ENCODE assay signal across 21 cellular contexts in genomic region chr12:15801770-15802393, GRCh38. TPM values are rescaled to one million over a fixed set of nuclear protein-coding genes. Genes with fewer than 3 reads are reported as not detected.
DNase-seq lines count a peak whose midpoint lies in the region; TF ChIP-seq lines count a peak whose summit lies in the region.
"Had no signal": no experiment of that assay in that cellular context is flagged by ENCODE, and none has a peak within 500 bp of the region (broad histone marks: within the 10 kb centered on the region; RNA-seq: fewer than 3 reads in every experiment).

No MANE protein-coding gene starts in this region.

- H2BK12ac ChIP-seq in H9 (ENCODE audit: insufficient read length, low read depth, low read length) = no peak overlapping the region

- no peak overlapping the region for H2AFZ ChIP-seq in H9 (ENCODE audit: low read length)

- no peaks in the 10 kb centered on the region for H3K27me3 ChIP-seq in H9 (ENCODE audit: insufficient read depth, low read length)
- H3K27me3 ChIP-seq: body of pancreas, right atrium auricular region had no signal

- no peak overlapping the region for H3K4ac ChIP-seq in H9 (ENCODE audit: low read depth, low read length)

- no peak overlapping the region for H3K18ac ChIP-seq in H9 (ENCODE audit: insufficient read length, low read depth, low read length)

- H3K27ac Mint-ChIP-seq in H9 = peak overlapping the region in 1 of 3 experiments; percentile 56; a peak in 1 of 7 replicates
- H3K27ac Mint-ChIP-seq: endodermal cell, T-helper 17 cell had no signal

- H4K8ac ChIP-seq in H9 (replicated peaks; ENCODE audit: insufficient read length, low read depth, low read length) = no peak overlapping the region

- H3K4me3 ChIP-seq in HEK293 (ENCODE audit: low read depth, low read length) = no peak overlapping the region
- H3K4me3 ChIP-seq: body of pancreas, right atrium auricular region had no signal

- H3K56ac ChIP-seq in H9 (ENCODE audit: insufficient read length, low read depth, low read length) = no peak overlapping the region

- H3K4me1 ChIP-seq in HEK293 (ENCODE audit: control insufficient read depth, insufficient read depth, low read length) (no peaks in the 10 kb centered on the region), H9 (ENCODE audit: insufficient read depth, low read length) (no peaks in the 10 kb centered on the region)
- H3K4me1 ChIP-seq: body of pancreas, right atrium auricular region had no signal

- H3K9me3 ChIP-seq in HEK293 (ENCODE audit: control insufficient read depth, insufficient read depth, low read depth, low read length) (no peaks in the 10 kb centered on the region), H9 (ENCODE audit: control insufficient read depth, low read depth, low read length) (no peaks in the 10 kb centered on the region)
- H3K9me3 ChIP-seq: body of pancreas, right atrium auricular region had no signal

- H3K14ac ChIP-seq in H9 (ENCODE audit: insufficient read depth, low read length) = no peak overlapping the region

- H4K5ac ChIP-seq in H9 (ENCODE audit: insufficient read length, low read depth, low read length) = no peak overlapping the region

- no peaks in the 10 kb centered on the region for H3K23me2 ChIP-seq in H9 (ENCODE audit: insufficient read length, low read depth, low read length, poor library complexity, severe bottlenecking)

- no peak overlapping the region for H2BK20ac ChIP-seq in H9 (ENCODE audit: low read depth, low read length, poor library complexity, severe bottlenecking)

- H3K4me2 ChIP-seq in H9 (ENCODE audit: insufficient read depth, insufficient read length, low read length) = no peak overlapping the region

- DNase-seq in NCI-H226 (peak; percentile 11), epithelial cell of prostate (ENCODE audit: low read depth, low spot score) (peak; percentile 84), renal cortical epithelial cell (ENCODE audit: low read depth) (peak; percentile 74), SHP77 treated with DMSO at 0.1 percent for 48 hours (lab: John Stamatoyannopoulos, UW) (no peak), HCEC 1CT (no peak), H9 (no peak), C1 segment of cervical spinal cord (lab: John Stamatoyannopoulos, UW) (no peak)
- DNase-seq: activated CD4-positive, alpha-beta T cell treated with anti-CD3 and anti-CD28 coated beads, Interleukin-2, amount 50 U/mL, for 4 hours; activated effector memory CD4-positive, alpha-beta T cell treated with Interleukin-2 at 50 U/mL for 16 hours; body of pancreas; endodermal cell; NCI-H1694 treated with DMSO at 0.1 percent for 48 hours; NCI-H2227 treated with DMSO at 0.1 percent for 48 hours; NCI-H82; OCI-M1; stimulated activated CD4-positive, alpha-beta T cell treated with anti-CD3 and anti-CD28 coated beads, Interleukin-15, amount 100 ng/mL, for 24 hours; T-helper 17 cell; WERI-Rb-1 had no signal

- H3K4me1 Mint-ChIP-seq in H9 = peaks cover 3 to 9% of the 10 kb centered on the region in 2 experiments; a peak in 3 of 4 replicates
- H3K4me1 Mint-ChIP-seq: T-helper 17 cell had no signal

- H3K4me3 Mint-ChIP-seq in H9 = no peak overlapping the region
- H3K4me3 Mint-ChIP-seq: endodermal cell, T-helper 17 cell had no signal

- no peak overlapping the region for H2BK15ac ChIP-seq in H9 (ENCODE audit: low read depth, low read length)

- POLR2A ChIA-PET in HEK293 (lab: Yijun Ruan, JAX) = no interaction called here

- CTCF ChIA-PET in HEK293 (lab: Yijun Ruan, JAX) = interaction anchor here (0.7 kb wide), 1 partner anchor 164 kb away, joined by 3 read pairs; no protein-coding TSS in a partner anchor

- H2BK120ac ChIP-seq in H9 (ENCODE audit: low read depth, low read length, poor library complexity, severe bottlenecking) = no peak overlapping the region

- H4K20me1 ChIP-seq in H9 (ENCODE audit: control insufficient read depth, insufficient read depth, insufficient read length) = no peaks in the 10 kb centered on the region

- no peak overlapping the region for H4K91ac ChIP-seq in H9 (ENCODE audit: insufficient read length, low read depth, low read length)

- no peaks in the 10 kb centered on the region; a peak in 1 of 5 replicates for H3K9me3 Mint-ChIP-seq in H9
- H3K9me3 Mint-ChIP-seq: endodermal cell had no signal

- no peaks in the 10 kb centered on the region for H3K36me3 ChIP-seq in HEK293 (ENCODE audit: control insufficient read depth in 2 of 2, insufficient read depth in 1 of 2, low read length in 2 of 2)
- H3K36me3 ChIP-seq: right atrium auricular region, WERI-Rb-1 had no signal

- H3K9ac ChIP-seq in H9 (ENCODE audit: extremely low read depth, insufficient read length, low read length) = no peak overlapping the region

- no peaks in the 10 kb centered on the region for H3K79me1 ChIP-seq in H9 (ENCODE audit: insufficient read depth, low read depth, low read length, poor library complexity, severe bottlenecking)

- TF ChIP-seq CTCF in HEK293 (tag by site-specific recombination; IDR thresholded peaks at IDR 0.05) (no peak), H9 (conservative IDR thresholded peaks at IDR 0.05) (no peak)

- H3K27ac ChIP-seq in HEK293 (ENCODE audit: extremely low read depth, low read depth, low read length) = no peak overlapping the region
- peak overlapping the region; percentile 28 for H3K27ac ChIP-seq in epithelial cell of prostate
- no peak overlapping the region for H3K27ac ChIP-seq in H9 (ENCODE audit: insufficient read length, low read depth, low read length)
- H3K27ac ChIP-seq: body of pancreas, HL-60, right atrium auricular region, WERI-Rb-1 had no signal

- H3K36me3 Mint-ChIP-seq in H9 (ENCODE audit: insufficient read depth in 1 of 3, low read depth in 3 of 3) = no peaks in the 10 kb centered on the region

- no peak overlapping the region for H3K23ac ChIP-seq in H9 (ENCODE audit: insufficient read length, low read depth, low read length)

- H3T11ph ChIP-seq in H9 (ENCODE audit: low read length) = no peak overlapping the region

- H2BK5ac ChIP-seq in H9 (ENCODE audit: insufficient read length, low read length) = no peak overlapping the region

- no CpG with 5 or more reads among the region's 5 CpGs for WGBS in H9 (ENCODE audit: extremely low coverage, insufficient read length, low lambda C conversion rate)

- H2AK5ac ChIP-seq in H9 (ENCODE audit: insufficient read length, low read length) = no peak overlapping the region

- H3K27me3 Mint-ChIP-seq in H9 (ENCODE audit: low read depth) = no peaks in the 10 kb centered on the region

- H3K79me2 ChIP-seq in H9 (ENCODE audit: insufficient read depth, low read length) = 0 out of 2 replicates have a peak, but pooled peaks cover 2% of the 10 kb centered on the region

TF ChIP-seq in HEK293, 187 proteins besides CTCF, POLR2A, EP300 and RAD21:
- TF ChIP-seq ZNF169 (tag by site-specific recombination; IDR thresholded peaks at IDR 0.05) (no peak), ZNF10 (tag by site-specific recombination; IDR thresholded peaks at IDR 0.05) (peak; percentile 43; the same call in 1 of the 2 replicates)
TF ChIP-seq in HEK293: peak in this region for 1.

RNA-seq across cellular contexts. Expression of gene EPS8, which starts 12.7 kb away (rescaled TPM):
- 51.1 and 195 TPM in 2 replicates for total RNA-seq in renal cortical epithelial cell
- 1.9 and 2.2 TPM in 2 replicates for total RNA-seq in H9 (2021)

Comparison
In these comparisons a context has a peak if more than half of its experiments do, and no peak if none do; other contexts are left out.
1. DNase-seq: peak in NCI-H226 (single experiment), epithelial cell of prostate (single experiment) and renal cortical epithelial cell (single experiment); none in SHP77 treated with DMSO at 0.1 percent for 48 hours (single experiment), HCEC 1CT (single experiment), H9 (single experiment) and C1 segment of cervical spinal cord (0 of 14).
2. RNA of gene EPS8, which starts 12.7 kb away (total RNA-seq): 51.1 to 195 TPM in renal cortical epithelial cell; 1.9 to 2.2 TPM in H9; every median in the first group is over 10 times any median in the second.